Comparison of ENCODE assay signal across 2 cellular contexts in the genomic region with DNA sequence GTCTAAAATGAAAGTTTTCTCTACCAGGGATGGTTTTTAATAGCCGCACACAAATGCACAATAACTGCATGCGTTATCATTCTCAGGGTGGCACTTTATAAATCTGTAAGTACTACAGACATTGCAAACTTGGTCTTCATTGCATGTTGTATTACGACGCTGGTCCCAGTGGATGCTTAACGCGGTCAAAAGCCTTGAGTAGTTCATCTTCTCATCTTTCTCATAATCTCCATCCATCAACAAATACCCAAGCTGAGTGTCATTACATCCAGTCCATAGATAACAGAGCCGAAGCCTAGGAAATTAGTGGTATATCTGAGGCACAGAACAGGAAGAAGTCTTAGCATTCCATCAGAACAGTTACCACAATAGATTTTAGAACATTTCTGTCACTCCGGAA.
TF ChIP-seq lines count a peak whose summit lies in the region.

No MANE protein-coding gene starts in this region.

TF ChIP-seq in WTC11, 78 proteins besides CTCF, POLR2A, EP300 and RAD21 (continued from another document):
- TF ChIP-seq NR1H2 (CRISPR knock-in tag; IDR thresholded peaks at IDR 0.05): no peak
- TF ChIP-seq, protein P1, sequence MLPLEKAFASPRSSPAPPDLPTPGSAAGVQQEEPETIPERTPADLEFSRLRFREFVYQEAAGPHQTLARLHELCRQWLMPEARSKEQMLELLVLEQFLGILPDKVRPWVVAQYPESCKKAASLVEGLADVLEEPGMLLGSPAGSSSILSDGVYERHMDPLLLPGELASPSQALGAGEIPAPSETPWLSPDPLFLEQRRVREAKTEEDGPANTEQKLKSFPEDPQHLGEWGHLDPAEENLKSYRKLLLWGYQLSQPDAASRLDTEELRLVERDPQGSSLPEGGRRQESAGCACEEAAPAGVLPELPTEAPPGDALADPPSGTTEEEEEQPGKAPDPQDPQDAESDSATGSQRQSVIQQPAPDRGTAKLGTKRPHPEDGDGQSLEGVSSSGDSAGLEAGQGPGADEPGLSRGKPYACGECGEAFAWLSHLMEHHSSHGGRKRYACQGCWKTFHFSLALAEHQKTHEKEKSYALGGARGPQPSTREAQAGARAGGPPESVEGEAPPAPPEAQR (CRISPR knock-in tag; IDR thresholded peaks at IDR 0.05): no peak
- TF ChIP-seq ETV6 (CRISPR knock-in tag; IDR thresholded peaks at IDR 0.05): no peak
- TF ChIP-seq FOXP1 (CRISPR knock-in tag; IDR thresholded peaks at IDR 0.05; ENCODE audit: borderline replicate concordance): no peak
- TF ChIP-seq ZNF416 (CRISPR knock-in tag; IDR thresholded peaks at IDR 0.05): no peak
- no peak for TF ChIP-seq ELF4 (CRISPR knock-in tag; IDR thresholded peaks at IDR 0.05; ENCODE audit: low read depth)
- TF ChIP-seq FOXJ3 (CRISPR knock-in tag; IDR thresholded peaks at IDR 0.05; ENCODE audit: borderline replicate concordance): no peak
- TF ChIP-seq NFATC4 (CRISPR knock-in tag; IDR thresholded peaks at IDR 0.05): no peak
- TF ChIP-seq CDX4 (CRISPR knock-in tag; IDR thresholded peaks at IDR 0.05; ENCODE audit: borderline replicate concordance): no peak
- TF ChIP-seq, protein P2, sequence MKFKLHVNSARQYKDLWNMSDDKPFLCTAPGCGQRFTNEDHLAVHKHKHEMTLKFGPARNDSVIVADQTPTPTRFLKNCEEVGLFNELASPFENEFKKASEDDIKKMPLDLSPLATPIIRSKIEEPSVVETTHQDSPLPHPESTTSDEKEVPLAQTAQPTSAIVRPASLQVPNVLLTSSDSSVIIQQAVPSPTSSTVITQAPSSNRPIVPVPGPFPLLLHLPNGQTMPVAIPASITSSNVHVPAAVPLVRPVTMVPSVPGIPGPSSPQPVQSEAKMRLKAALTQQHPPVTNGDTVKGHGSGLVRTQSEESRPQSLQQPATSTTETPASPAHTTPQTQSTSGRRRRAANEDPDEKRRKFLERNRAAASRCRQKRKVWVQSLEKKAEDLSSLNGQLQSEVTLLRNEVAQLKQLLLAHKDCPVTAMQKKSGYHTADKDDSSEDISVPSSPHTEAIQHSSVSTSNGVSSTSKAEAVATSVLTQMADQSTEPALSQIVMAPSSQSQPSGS (CRISPR knock-in tag; IDR thresholded peaks at IDR 0.05; ENCODE audit: borderline replicate concordance, low read depth): no peak
- TF ChIP-seq JUN (CRISPR knock-in tag; IDR thresholded peaks at IDR 0.05): no peak

TF ChIP-seq in HepG2, 621 proteins besides CTCF, POLR2A, EP300 and RAD21 (continued from another document):
- TF ChIP-seq SKI (IDR thresholded peaks at IDR 0.05; ENCODE audit: partially characterized antibody): no peak
